1 cellular context compared by ENCODE assay signal in the genomic region with DNA sequence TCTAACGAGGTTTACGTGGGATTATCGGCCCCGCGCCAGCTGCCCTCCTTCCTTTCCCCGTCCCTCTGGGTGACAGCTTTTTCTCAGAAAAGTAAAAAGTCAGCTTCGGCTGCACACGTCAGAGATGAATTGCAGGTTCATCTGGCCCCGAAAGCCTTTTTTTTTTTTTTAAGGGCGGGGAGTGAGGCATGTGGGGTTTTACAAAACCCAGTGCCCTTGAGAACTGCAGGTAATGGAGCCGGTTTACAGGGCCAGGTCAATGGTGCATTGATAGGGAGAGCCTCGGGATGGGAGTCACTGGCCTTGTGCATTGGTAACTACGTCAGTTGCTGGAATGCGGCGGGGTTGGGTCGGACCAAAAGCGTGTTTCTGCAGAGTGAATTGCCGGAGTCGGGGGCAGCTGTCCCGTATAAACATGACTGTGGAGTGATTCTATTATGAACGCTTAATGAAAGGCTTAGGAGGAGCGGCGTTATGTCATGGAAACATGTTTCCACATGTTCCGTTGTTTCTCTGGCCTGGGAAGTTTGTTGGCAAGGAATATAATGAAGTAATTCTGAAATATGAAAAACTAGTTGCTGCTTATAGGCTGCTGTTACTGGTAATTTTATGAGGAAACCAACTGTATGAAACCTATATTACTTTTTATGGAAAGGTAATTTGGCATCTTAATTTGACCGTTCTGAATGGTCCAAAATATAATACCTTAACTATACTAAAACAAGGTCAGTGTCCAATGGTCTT.
TF ChIP-seq lines count a peak whose summit lies in the region.

No MANE protein-coding gene starts in this region.

TF ChIP-seq in WTC11, 78 proteins besides CTCF, POLR2A, EP300 and RAD21 (continued from another document):
- TF ChIP-seq, protein P1, sequence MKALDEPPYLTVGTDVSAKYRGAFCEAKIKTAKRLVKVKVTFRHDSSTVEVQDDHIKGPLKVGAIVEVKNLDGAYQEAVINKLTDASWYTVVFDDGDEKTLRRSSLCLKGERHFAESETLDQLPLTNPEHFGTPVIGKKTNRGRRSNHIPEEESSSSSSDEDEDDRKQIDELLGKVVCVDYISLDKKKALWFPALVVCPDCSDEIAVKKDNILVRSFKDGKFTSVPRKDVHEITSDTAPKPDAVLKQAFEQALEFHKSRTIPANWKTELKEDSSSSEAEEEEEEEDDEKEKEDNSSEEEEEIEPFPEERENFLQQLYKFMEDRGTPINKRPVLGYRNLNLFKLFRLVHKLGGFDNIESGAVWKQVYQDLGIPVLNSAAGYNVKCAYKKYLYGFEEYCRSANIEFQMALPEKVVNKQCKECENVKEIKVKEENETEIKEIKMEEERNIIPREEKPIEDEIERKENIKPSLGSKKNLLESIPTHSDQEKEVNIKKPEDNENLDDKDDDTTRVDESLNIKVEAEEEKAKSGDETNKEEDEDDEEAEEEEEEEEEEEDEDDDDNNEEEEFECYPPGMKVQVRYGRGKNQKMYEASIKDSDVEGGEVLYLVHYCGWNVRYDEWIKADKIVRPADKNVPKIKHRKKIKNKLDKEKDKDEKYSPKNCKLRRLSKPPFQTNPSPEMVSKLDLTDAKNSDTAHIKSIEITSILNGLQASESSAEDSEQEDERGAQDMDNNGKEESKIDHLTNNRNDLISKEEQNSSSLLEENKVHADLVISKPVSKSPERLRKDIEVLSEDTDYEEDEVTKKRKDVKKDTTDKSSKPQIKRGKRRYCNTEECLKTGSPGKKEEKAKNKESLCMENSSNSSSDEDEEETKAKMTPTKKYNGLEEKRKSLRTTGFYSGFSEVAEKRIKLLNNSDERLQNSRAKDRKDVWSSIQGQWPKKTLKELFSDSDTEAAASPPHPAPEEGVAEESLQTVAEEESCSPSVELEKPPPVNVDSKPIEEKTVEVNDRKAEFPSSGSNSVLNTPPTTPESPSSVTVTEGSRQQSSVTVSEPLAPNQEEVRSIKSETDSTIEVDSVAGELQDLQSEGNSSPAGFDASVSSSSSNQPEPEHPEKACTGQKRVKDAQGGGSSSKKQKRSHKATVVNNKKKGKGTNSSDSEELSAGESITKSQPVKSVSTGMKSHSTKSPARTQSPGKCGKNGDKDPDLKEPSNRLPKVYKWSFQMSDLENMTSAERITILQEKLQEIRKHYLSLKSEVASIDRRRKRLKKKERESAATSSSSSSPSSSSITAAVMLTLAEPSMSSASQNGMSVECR (CRISPR knock-in tag; IDR thresholded peaks at IDR 0.05; ENCODE audit: borderline replicate concordance), result no peak
- TF ChIP-seq NFATC4 (CRISPR knock-in tag; IDR thresholded peaks at IDR 0.05) (no peak), CREM (CRISPR knock-in tag; IDR thresholded peaks at IDR 0.05) (no peak)
TF ChIP-seq in WTC11: peak in this region for 0.
